ENCODE assay signal across 8 cellular contexts in the genomic region with DNA sequence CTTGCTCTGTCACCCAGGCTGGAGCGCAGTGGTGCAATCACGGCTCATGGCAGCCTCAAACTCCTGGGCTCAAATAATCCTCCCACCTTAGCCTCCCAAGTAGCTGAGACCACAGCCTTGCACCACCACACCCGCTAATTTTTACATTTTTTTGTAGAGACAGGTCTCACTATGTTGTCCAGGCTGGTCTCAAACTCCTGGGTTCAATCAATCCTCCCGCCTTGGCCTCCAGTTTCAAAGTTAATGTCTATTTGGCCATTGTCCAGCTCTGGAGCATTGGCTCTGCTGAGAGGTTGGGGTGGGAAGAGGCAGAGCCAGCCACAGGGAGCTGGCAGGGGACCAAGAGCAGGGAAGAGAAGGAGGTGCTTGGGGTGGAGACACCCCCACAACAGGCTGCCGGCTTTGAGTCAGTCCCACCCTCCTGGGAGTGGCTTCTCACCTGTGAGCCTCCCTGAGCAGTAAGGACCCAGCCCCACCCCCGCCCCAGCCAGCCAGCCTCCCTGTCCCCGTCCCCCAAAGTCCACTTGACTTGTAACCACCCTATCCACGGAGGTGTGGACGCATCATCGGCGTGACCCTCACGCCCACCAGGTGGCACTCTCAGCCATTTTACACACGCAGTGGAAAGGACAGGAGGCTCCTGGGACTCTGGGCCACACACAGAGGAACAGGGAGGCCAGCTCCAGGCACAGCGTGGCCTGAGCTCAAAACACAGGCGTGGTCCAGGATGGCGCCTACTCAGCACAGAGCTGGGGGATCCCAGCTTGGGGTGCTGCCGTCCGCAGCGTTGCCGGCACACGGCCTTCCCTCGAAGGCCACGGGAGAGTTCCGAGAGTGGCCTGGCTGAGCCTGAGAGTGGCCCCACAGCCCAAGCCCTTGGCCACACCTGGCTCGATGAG. TPM values are rescaled to one million over a fixed set of nuclear protein-coding genes. Genes with fewer than 3 reads are reported as not detected.
DNase-seq lines count a peak whose midpoint lies in the region; ATAC-seq and TF ChIP-seq lines count a peak whose summit lies in the region.

No MANE protein-coding gene starts in this region.

- H3K9me3 ChIP-seq in Loucy (ENCODE audit: insufficient read depth, low read depth, low read length) (no peaks in the 10 kb centered on the region), parathyroid adenoma (ENCODE audit: control insufficient read depth, low read length) (no peaks in the 10 kb centered on the region)

- H3K4me3 ChIP-seq in Loucy (ENCODE audit: low read length, poor library complexity, severe bottlenecking) (no peak overlapping the region), parathyroid adenoma (ENCODE audit: low read depth, low read length) (no peak overlapping the region)

- H3K27me3 ChIP-seq in Loucy (ENCODE audit: insufficient read depth, low read length, poor library complexity, severe bottlenecking) = no peaks in the 10 kb centered on the region
- H3K27me3 ChIP-seq in parathyroid adenoma (ENCODE audit: control insufficient read depth, insufficient read depth, low read length) = no peaks in the 10 kb centered on the region

- H2AFZ ChIP-seq in Loucy (ENCODE audit: low read length) = peak overlapping the region; percentile 32; the same call in 1 of the 2 replicates
- no peak overlapping the region for H2AFZ ChIP-seq in parathyroid adenoma

- H3K4me2 ChIP-seq in Loucy (ENCODE audit: low read depth, low read length, poor library complexity, severe bottlenecking) (no peak overlapping the region), parathyroid adenoma (ENCODE audit: low read length) (no peak overlapping the region)

- H3K9ac ChIP-seq in Loucy (ENCODE audit: low read depth, low read length, poor library complexity, severe bottlenecking) (no peak overlapping the region), parathyroid adenoma (no peak overlapping the region)

- H4K20me1 ChIP-seq in Loucy (ENCODE audit: insufficient read depth, low read length, poor library complexity, severe bottlenecking) = no peaks in the 10 kb centered on the region

- H3K27ac ChIP-seq in parathyroid adenoma = no peak overlapping the region

- DNase-seq in DMS153 (lab: John Stamatoyannopoulos, UW) = peak; percentile 83
- peak; percentile 87 to 88 for DNase-seq in SHP77 (lab: John Stamatoyannopoulos, UW)
- peak; percentile 65 for DNase-seq in activated naive CD4-positive, alpha-beta T cell treated with Interleukin-2 at 50 U/mL for 16 hours
- DNase-seq in globus pallidus (ENCODE audit: low spot score) = peak; percentile 86
- peak; percentile 75 for DNase-seq in ureter (ENCODE audit: low spot score)

- ATAC-seq in GM18858 (IDR thresholded peaks at IDR 0.05; ENCODE audit: unreplicated experiment) = no peak

- peak; percentile 74 for TF ChIP-seq CTCF in Loucy (conservative IDR thresholded peaks at IDR 0.05; ENCODE audit: low read length)
- peak; percentile 75 for TF ChIP-seq CTCF in parathyroid adenoma (IDR thresholded peaks at IDR 0.05)

- peaks cover 3% of the 10 kb centered on the region for H3K4me1 ChIP-seq in Loucy (ENCODE audit: insufficient read depth, low read length, poor library complexity, severe bottlenecking)
- H3K4me1 ChIP-seq in parathyroid adenoma = no peaks in the 10 kb centered on the region

- H3K36me3 ChIP-seq in Loucy (ENCODE audit: insufficient read depth, low read length) (no peaks in the 10 kb centered on the region), parathyroid adenoma (ENCODE audit: control insufficient read depth, insufficient read depth, low read length) (no peaks in the 10 kb centered on the region)

- no peaks in the 10 kb centered on the region for H3K79me2 ChIP-seq in Loucy (ENCODE audit: insufficient read depth, low read length)
- peaks cover 4% of the 10 kb centered on the region for H3K79me2 ChIP-seq in parathyroid adenoma

- peaks cover under 1% of the 10 kb centered on the region; the same call in 1 of the 2 replicates for H3F3A ChIP-seq in Loucy (ENCODE audit: low read depth)

- H3K9me2 ChIP-seq in Loucy (replicated peaks; ENCODE audit: low read depth, low read length) = no peaks in the 10 kb centered on the region

RNA-seq across cellular contexts. Expression of gene PVALEF, which starts 22.8 kb away (rescaled TPM):
- not detected for total RNA-seq in ureter

RNA-seq across cellular contexts. Expression of gene AATK, which starts 23.5 kb away (rescaled TPM):
- total RNA-seq in ureter = 3.4 TPM
